14 cellular contexts compared by ENCODE assay signal in the genomic region with DNA sequence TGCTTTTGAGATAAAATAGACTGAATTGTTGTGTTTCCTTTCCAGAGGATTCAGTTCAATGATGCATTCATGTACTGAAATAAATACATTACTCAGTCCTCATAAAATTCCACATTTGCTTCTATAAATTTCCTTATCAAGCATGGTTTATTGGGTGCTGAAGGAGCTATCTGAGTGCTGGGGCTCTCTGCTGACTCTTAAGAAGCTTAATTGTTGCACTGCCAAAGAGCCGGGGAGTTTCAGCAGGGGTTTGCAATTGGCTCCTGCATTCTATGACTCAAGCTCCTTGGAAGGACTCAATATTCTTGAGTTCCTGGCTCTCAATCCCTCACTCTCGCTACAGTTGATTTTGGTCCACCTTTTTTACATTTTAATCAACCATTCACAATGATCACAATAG.
DNase-seq lines count a peak whose midpoint lies in the region; FAIRE-seq and TF ChIP-seq lines count a peak whose summit lies in the region.
"Had no signal": no experiment of that assay in that cellular context is flagged by ENCODE, and none has a peak within 500 bp of the region (broad histone marks: within the 10 kb centered on the region; RNA-seq: fewer than 3 reads in every experiment).

No MANE protein-coding gene starts in this region.

- H3K4me1 ChIP-seq in hepatocyte (ENCODE audit: insufficient read depth), result no peaks in the 10 kb centered on the region

- H3K27me3 Mint-ChIP-seq in progenitor cell of endocrine pancreas (peaks cover 2% of the 10 kb centered on the region), mesothelial cell of epicardium (ENCODE audit: low read depth) (peaks cover 8% of the 10 kb centered on the region)

- no peaks in the 10 kb centered on the region for H4K20me1 ChIP-seq in hepatocyte (ENCODE audit: insufficient read depth, poor library complexity, severe bottlenecking)

- no peaks in the 10 kb centered on the region for H3K27me3 ChIP-seq in hepatocyte
- H3K27me3 ChIP-seq: tibial artery had no signal

- WGBS in hepatocyte (ENCODE audit: low lambda C conversion rate, missing lambda C conversion rate), result 42% methylated on average over 2 of the region's 2 CpGs

- no peaks in the 10 kb centered on the region for H3K79me2 ChIP-seq in hepatocyte

- FAIRE-seq in urothelium cell line (lab: Jason Lieb, UNC), result peak; percentile 37
- FAIRE-seq: endometrium had no signal

- no peak overlapping the region for H2AFZ ChIP-seq in hepatocyte

- H3K9me3 ChIP-seq in hepatocyte (ENCODE audit: low read depth), result no peaks in the 10 kb centered on the region
- H3K9me3 ChIP-seq: tibial artery had no signal

- in situ Hi-C loops in astrocyte of the spinal cord (cut with HindIII; ENCODE audit: low sequenced_read_pairs), result no loop called here

- DNase-seq in NCI-H82 (lab: John Stamatoyannopoulos, UW) (peak; percentile 60), NCI-H82 treated with DMSO at 0.1 percent for 48 hours (lab: John Stamatoyannopoulos, UW; ENCODE audit: unreplicated experiment) (no peak), astrocyte of the spinal cord (ENCODE audit: low read depth, low spot score) (peak; percentile 84), hepatocyte (ENCODE audit: low spot score) (peak; percentile 46), urothelium cell line (ENCODE audit: low spot score) (no peak), progenitor cell of endocrine pancreas (ENCODE audit: low spot score, unreplicated experiment) (no peak), NCI-H1694 (lab: John Stamatoyannopoulos, UW) (no peak), mesothelial cell of epicardium (ENCODE audit: low spot score in 2 of 2, unreplicated experiment in 2 of 2) (no peak)
- DNase-seq: 8988T; activated CD4-positive, alpha-beta T cell treated with anti-CD3 and anti-CD28 coated beads, Interleukin-2, amount 50 U/mL, for 48 hours; islet precursor cell had no signal

- H3K4me2 ChIP-seq in hepatocyte, result no peak overlapping the region

- no peaks in the 10 kb centered on the region for H3K36me3 Mint-ChIP-seq in progenitor cell of endocrine pancreas (ENCODE audit: insufficient read depth)
- peaks cover 10% of the 10 kb centered on the region for H3K36me3 Mint-ChIP-seq in mesothelial cell of epicardium
- H3K36me3 Mint-ChIP-seq: activated naive CD4-positive, alpha-beta T cell treated with anti-CD3 and anti-CD28 coated beads, Interleukin-2, amount 50 U/mL, for 72 hours had no signal

- H3K4me3 ChIP-seq in astrocyte of the spinal cord (ENCODE audit: low read depth, low read length), result no peak overlapping the region
- H3K4me3 ChIP-seq in hepatocyte, result no peak overlapping the region
- H3K4me3 ChIP-seq: tibial artery had no signal

- H3K4me3 Mint-ChIP-seq in progenitor cell of endocrine pancreas (ENCODE audit: low read depth), result no peak overlapping the region
- H3K4me3 Mint-ChIP-seq in mesothelial cell of epicardium, result no peak overlapping the region

- H3K36me3 ChIP-seq in hepatocyte (replicated peaks; ENCODE audit: insufficient read depth, low read depth), result no peaks in the 10 kb centered on the region
- H3K36me3 ChIP-seq: tibial artery had no signal

- TF ChIP-seq CTCF in astrocyte of the spinal cord (IDR thresholded peaks at IDR 0.05; ENCODE audit: low read depth, low read length) (no peak), hepatocyte (IDR thresholded peaks at IDR 0.05; ENCODE audit: poor library complexity) (no peak), progenitor cell of endocrine pancreas (IDR thresholded peaks at IDR 0.05; ENCODE audit: unreplicated experiment) (no peak), mesothelial cell of epicardium (IDR thresholded peaks at IDR 0.05; ENCODE audit: unreplicated experiment) (no peak)

- H3K27ac Mint-ChIP-seq in progenitor cell of endocrine pancreas, result no peak overlapping the region
- H3K27ac Mint-ChIP-seq in mesothelial cell of epicardium, result no peak overlapping the region
- H3K27ac Mint-ChIP-seq: activated naive CD4-positive, alpha-beta T cell treated with anti-CD3 and anti-CD28 coated beads, Interleukin-2, amount 50 U/mL, for 72 hours had no signal

- no peaks in the 10 kb centered on the region for H3K9me2 ChIP-seq in hepatocyte (replicated peaks; ENCODE audit: insufficient read depth)

- H3K27ac ChIP-seq in hepatocyte, result no peak overlapping the region
- H3K27ac ChIP-seq: tibial artery had no signal

- H3K9me3 Mint-ChIP-seq in progenitor cell of endocrine pancreas (ENCODE audit: low read depth) (no peaks in the 10 kb centered on the region), mesothelial cell of epicardium (no peaks in the 10 kb centered on the region)
- H3K9me3 Mint-ChIP-seq: activated naive CD4-positive, alpha-beta T cell treated with anti-CD3 and anti-CD28 coated beads, Interleukin-2, amount 50 U/mL, for 72 hours had no signal

- H3K4me1 Mint-ChIP-seq in progenitor cell of endocrine pancreas (ENCODE audit: low read depth) (no peaks in the 10 kb centered on the region), mesothelial cell of epicardium (peaks cover 14% of the 10 kb centered on the region)

Comparison
In these comparisons a context has a peak if more than half of its experiments do, and no peak if none do; other contexts are left out.
1. DNase-seq: peak in NCI-H82 (single experiment), astrocyte of the spinal cord (single experiment) and hepatocyte (single experiment); none in NCI-H82 treated with DMSO at 0.1 percent for 48 hours (single experiment), urothelium cell line (single experiment), progenitor cell of endocrine pancreas (single experiment), NCI-H1694 (single experiment) and mesothelial cell of epicardium (0 of 2).